Comparison of ENCODE assay signal across 23 cellular contexts in genomic region chr2:74024216-74024615, GRCh38. TPM values are rescaled to one million over a fixed set of nuclear protein-coding genes. Genes with fewer than 3 reads are reported as not detected.
DNase-seq lines count a peak whose midpoint lies in the region; FAIRE-seq and TF ChIP-seq lines count a peak whose summit lies in the region.
"Had no signal": no experiment of that assay in that cellular context is flagged by ENCODE, and none has a peak within 500 bp of the region (broad histone marks: within the 10 kb centered on the region; RNA-seq: fewer than 3 reads in every experiment).

No MANE protein-coding gene starts in this region.

- no peaks in the 10 kb centered on the region for H3K9me3 Mint-ChIP-seq in activated naive CD4-positive, alpha-beta T cell treated with anti-CD3 and anti-CD28 coated beads for 36 hours
- no peaks in the 10 kb centered on the region for H3K9me3 Mint-ChIP-seq in osteocyte (ENCODE audit: unreplicated experiment)
- H3K9me3 Mint-ChIP-seq: activated T-helper 17 cell treated with anti-CD3 and anti-CD28 coated beads, Interleukin-2, amount 50 U/mL, for 72 hours; stimulated activated memory B cell treated with anti-CD40 and anti-IgM and Interleukin-4, amounts not matched to agents 10 μg/mL and 1 μg/mL and 100 μg/mL, for 72 hours; T-cell had no signal

- H3K9ac ChIP-seq in HUES64 (ENCODE audit: low read depth, low read length): no peak overlapping the region
- H3K9ac ChIP-seq in H1 (replicated peaks in 1 of 4; ENCODE audit: extremely low read depth in 1 of 4, low read depth in 3 of 4, low read length in 3 of 4): peak overlapping the region in 1 of 4 experiments; percentile 19; a peak in 2 of 7 replicates

- no peak overlapping the region for H2AFZ ChIP-seq in H1 (ENCODE audit: low read length)

- no peak for FAIRE-seq in H1 (lab: Jason Lieb, UNC)

- TF ChIP-seq EP300 in H1 (IDR thresholded peaks at IDR 0.05; ENCODE audit: borderline replicate concordance in 1 of 2, low read depth in 2 of 2, low read length in 2 of 2): no peak

- H3K4me1 ChIP-seq in HUES64 (ENCODE audit: insufficient read depth, low read length) (peaks cover 27% of the 10 kb centered on the region), H1 (replicated peaks in 1 of 4; ENCODE audit: control insufficient read depth in 3 of 4, insufficient read depth in 4 of 4, low read length in 3 of 4) (peaks cover 7 to 21% (median 13%) of the 10 kb centered on the region in 4 experiments)

- H2BK12ac ChIP-seq in H1 (ENCODE audit: low read depth, low read length): no peak overlapping the region

- peaks cover 73% of the 10 kb centered on the region for H3K4me1 Mint-ChIP-seq in activated naive CD4-positive, alpha-beta T cell treated with anti-CD3 and anti-CD28 coated beads for 36 hours (ENCODE audit: low read depth)
- peaks cover 26% of the 10 kb centered on the region for H3K4me1 Mint-ChIP-seq in osteocyte (ENCODE audit: unreplicated experiment)

- H3K79me1 ChIP-seq in H1 (ENCODE audit: low read depth, low read length): peaks cover 17% of the 10 kb centered on the region

- TF ChIP-seq POLR2A in H1 (IDR thresholded peaks at IDR 0.05; ENCODE audit: control extremely low read depth in 1 of 2, low read depth in 2 of 2, low read length in 2 of 2): no peak

- TF ChIP-seq RAD21 in H1 (IDR thresholded peaks at IDR 0.05 in 1 of 2, conservative IDR thresholded peaks at IDR 0.05 in 1 of 2; ENCODE audit: low read depth in 2 of 2, low read length in 2 of 2): no peak

- H3K27me3 Mint-ChIP-seq in activated naive CD4-positive, alpha-beta T cell treated with anti-CD3 and anti-CD28 coated beads for 36 hours (ENCODE audit: low read depth): no peaks in the 10 kb centered on the region
- no peaks in the 10 kb centered on the region for H3K27me3 Mint-ChIP-seq in osteocyte (ENCODE audit: unreplicated experiment)
- H3K27me3 Mint-ChIP-seq: activated T-helper 17 cell treated with anti-CD3 and anti-CD28 coated beads, Interleukin-2, amount 50 U/mL, for 72 hours; stimulated activated memory B cell treated with anti-CD40 and anti-IgM and Interleukin-4, amounts not matched to agents 10 μg/mL and 1 μg/mL and 100 μg/mL, for 72 hours; T-cell had no signal

- CTCF ChIA-PET in activated naive CD4-positive, alpha-beta T cell treated with anti-CD3 and anti-CD28 coated beads for 36 hours (lab: Charles Lee): no interaction called here
- CTCF ChIA-PET in H1 (lab: Charles Lee; ENCODE audit: partially characterized antibody): no interaction called here

- no peak overlapping the region for H4K5ac ChIP-seq in H1 (ENCODE audit: insufficient read length, low read depth, low read length)

- no peaks in the 10 kb centered on the region for H3K36me3 ChIP-seq in HUES64 (ENCODE audit: insufficient read depth, low read length)
- H3K36me3 ChIP-seq in H1 (ENCODE audit: control insufficient read depth in 2 of 4, insufficient read depth in 4 of 4, low read length in 3 of 4): no peaks in the 10 kb centered on the region
- H3K36me3 ChIP-seq: thoracic aorta had no signal

- H3K9me3 ChIP-seq in HUES64 (ENCODE audit: insufficient read depth, low read depth, low read length) (peaks cover 10% of the 10 kb centered on the region), H1 (ENCODE audit: insufficient read depth in 2 of 2, low read depth in 1 of 2, low read length in 1 of 2) (peaks cover 0 to 7% of the 10 kb centered on the region in 2 experiments; a peak in 1 of 4 replicates)
- H3K9me3 ChIP-seq: body of pancreas, thoracic aorta had no signal

- no peak overlapping the region for H3K4me3 Mint-ChIP-seq in activated naive CD4-positive, alpha-beta T cell treated with anti-CD3 and anti-CD28 coated beads for 36 hours
- H3K4me3 Mint-ChIP-seq in osteocyte (ENCODE audit: unreplicated experiment): no peak overlapping the region
- H3K4me3 Mint-ChIP-seq: activated T-helper 17 cell treated with anti-CD3 and anti-CD28 coated beads, Interleukin-2, amount 50 U/mL, for 72 hours; stimulated activated memory B cell treated with anti-CD40 and anti-IgM and Interleukin-4, amounts not matched to agents 10 μg/mL and 1 μg/mL and 100 μg/mL, for 72 hours had no signal

- 68% methylated on average over 4 of the region's 4 CpGs for WGBS in HUES64
- 70% methylated on average over 3 of the region's 4 CpGs; no CpG with 5 or more reads in 1 of the 2 experiments for WGBS in H1 (ENCODE audit: extremely low coverage in 1 of 2, insufficient coverage in 1 of 2, insufficient read length in 1 of 2, insufficient replicate concordance in 2 of 2, low coverage in 1 of 2, low lambda C conversion rate in 2 of 2, missing lambda C conversion rate in 1 of 2), 2 experiments

- POLR2A ChIA-PET in H1 (lab: Charles Lee; ENCODE audit: partially characterized antibody): no interaction called here

- peaks cover 13% of the 10 kb centered on the region for H3K36me3 Mint-ChIP-seq in activated naive CD4-positive, alpha-beta T cell treated with anti-CD3 and anti-CD28 coated beads for 36 hours (ENCODE audit: low read depth)
- peaks cover 4% of the 10 kb centered on the region for H3K36me3 Mint-ChIP-seq in osteocyte (ENCODE audit: unreplicated experiment)
- H3K36me3 Mint-ChIP-seq: stimulated activated memory B cell treated with anti-CD40 and anti-IgM and Interleukin-4, amounts not matched to agents 10 μg/mL and 1 μg/mL and 100 μg/mL, for 72 hours; T-cell had no signal

- no peaks in the 10 kb centered on the region for H3K27me3 ChIP-seq in HUES64 (ENCODE audit: insufficient read depth, low read length)
- H3K27me3 ChIP-seq in H1 (replicated peaks in 1 of 4; ENCODE audit: control insufficient read depth in 3 of 4, extremely low read depth in 1 of 4, insufficient read depth in 3 of 4, low read length in 3 of 4): no peaks in the 10 kb centered on the region
- H3K27me3 ChIP-seq: body of pancreas had no signal

- peak overlapping the region; percentile 88 for H2BK120ac ChIP-seq in H1 (replicated peaks; ENCODE audit: low read depth, low read length)

- H4K8ac ChIP-seq in H1 (ENCODE audit: extremely low read depth, insufficient read depth, low read length): peak overlapping the region; percentile 62; the same call in 1 of the 2 replicates

- H3K23me2 ChIP-seq in H1 (ENCODE audit: low read depth, low read length): no peaks in the 10 kb centered on the region; the same call in 1 of the 2 replicates

- H2BK15ac ChIP-seq in H1 (ENCODE audit: low read length): peak overlapping the region; percentile 77

- H2AK5ac ChIP-seq in H1 (ENCODE audit: low read depth, low read length): 0 out of 2 replicates have a peak overlapping the region, but pooled peaks have one; percentile 70

- H3K27ac ChIP-seq in HUES64 (ENCODE audit: low read depth, low read length): peak overlapping the region; percentile 35; the same call in 1 of the 2 replicates
- H3K27ac ChIP-seq in H1 (ENCODE audit: low read depth, low read length): no peak overlapping the region
- H3K27ac ChIP-seq: body of pancreas, thoracic aorta had no signal

- peak overlapping the region; percentile 40; the same call in 1 of the 2 replicates for H3K18ac ChIP-seq in H1 (ENCODE audit: extremely low read depth, low read length)

- DNase-seq in activated naive CD4-positive, alpha-beta T cell treated with anti-CD3 and anti-CD28 coated beads for 36 hours: no peak
- DNase-seq in activated naive CD4-positive, alpha-beta T cell (lab: John Stamatoyannopoulos, UW): no peak
- DNase-seq in H1 (ENCODE audit: low read depth in 1 of 2, low spot score in 2 of 2) (no peak), osteocyte (ENCODE audit: extremely low spot score, unreplicated experiment) (peak; percentile 62), NCI-H1694 (lab: John Stamatoyannopoulos, UW) (no peak), pons (ENCODE audit: low spot score) (no peak), AG08395 (ENCODE audit: low spot score) (no peak)
- DNase-seq: activated CD4-positive, alpha-beta T cell treated with anti-CD3 and anti-CD28 coated beads for 4 hours; body of pancreas; C1 segment of cervical spinal cord; cerebellar nuclear complex; EL; KBM-7; NCI-H1436; NCI-H2171; NCI-H524; NK-92 treated with Interleukin-12 subunit alpha and Interleukin-12 subunit beta, amount 100 ng/mL, for 24 hours; stimulated activated CD4-positive, alpha-beta T cell treated with anti-CD3 and anti-CD28 coated beads, Interleukin-2, amount 100 ng/mL, for 48 hours; T-cell had no signal

- no peak overlapping the region for H3K23ac ChIP-seq in H1 (ENCODE audit: insufficient read length)

- peak overlapping the region; percentile 19 for H3K4ac ChIP-seq in H1 (replicated peaks; ENCODE audit: insufficient read length, low read depth, low read length)

- H2BK5ac ChIP-seq in H1 (ENCODE audit: low read depth, low read length): peak overlapping the region; percentile 76; the same call in 1 of the 2 replicates

- no peak overlapping the region for H3K56ac ChIP-seq in H1 (replicated peaks; ENCODE audit: insufficient read length, low read depth, low read length)

- H4K20me1 ChIP-seq in H1 (replicated peaks in 1 of 2; ENCODE audit: control insufficient read depth in 1 of 2, insufficient read depth in 2 of 2, low read length in 2 of 2): peaks cover 4 to 8% of the 10 kb centered on the region in 2 experiments

- peaks cover 0 to 74% of the 10 kb centered on the region in 2 experiments; a peak in 2 of 4 replicates for H3K79me2 ChIP-seq in H1 (ENCODE audit: control insufficient read depth in 1 of 2, insufficient read depth in 2 of 2, low read length in 2 of 2)

- H4K91ac ChIP-seq in H1 (replicated peaks; ENCODE audit: insufficient read length, low read length): peak overlapping the region; percentile 55

- no peak overlapping the region for H3K4me2 ChIP-seq in H1 (ENCODE audit: insufficient read depth in 1 of 2, low read depth in 2 of 2, low read length in 2 of 2)

- H3K4me3 ChIP-seq in HUES64 (ENCODE audit: low read length) (no peak overlapping the region), H1 (ENCODE audit: extremely low read depth in 1 of 4, insufficient read depth in 2 of 4, low read depth in 3 of 4, low read length in 4 of 4) (no peak overlapping the region)
- H3K4me3 ChIP-seq: body of pancreas, thoracic aorta had no signal

- TF ChIP-seq CTCF in H1 (IDR thresholded peaks at IDR 0.05; ENCODE audit: control extremely low read depth in 1 of 3, insufficient read depth in 1 of 3, low read depth in 1 of 3, low read length in 3 of 3) (no peak), osteocyte (IDR thresholded peaks at IDR 0.05) (no peak)

- intact Hi-C loops in activated naive CD4-positive, alpha-beta T cell treated with anti-CD3 and anti-CD28 coated beads for 36 hours (cut with micrococcal nuclease): no loop called here

- peak overlapping the region; percentile 83; the same call in 1 of the 2 replicates for H2BK20ac ChIP-seq in H1 (ENCODE audit: low read length)

- no peak overlapping the region for H3K14ac ChIP-seq in H1 (ENCODE audit: insufficient read length)

- peak overlapping the region; percentile 25 for H3K27ac Mint-ChIP-seq in activated naive CD4-positive, alpha-beta T cell treated with anti-CD3 and anti-CD28 coated beads for 36 hours
- H3K27ac Mint-ChIP-seq in osteocyte (ENCODE audit: unreplicated experiment): no peak overlapping the region
- H3K27ac Mint-ChIP-seq: activated T-helper 17 cell treated with anti-CD3 and anti-CD28 coated beads, Interleukin-2, amount 50 U/mL, for 72 hours; stimulated activated memory B cell treated with anti-CD40 and anti-IgM and Interleukin-4, amounts not matched to agents 10 μg/mL and 1 μg/mL and 100 μg/mL, for 72 hours had no signal

RNA-seq across cellular contexts. Expression of gene TET3, which starts 39.5 kb away (rescaled TPM):
- total RNA-seq in activated naive CD4-positive, alpha-beta T cell treated with anti-CD3 and anti-CD28 coated beads for 36 hours: 10 to 100 TPM; 14.4 to 15.2 TPM
- 7.1 TPM for polyA plus RNA-seq in HUES64 (2013, experiment 1 of 2)
- 7.7 TPM for polyA plus RNA-seq in HUES64 (2013, experiment 2 of 2)
- total RNA-seq in H1 (2021; fragmentation: NEBNext Ultra II Directional; extraction: Animal tissue kit (Norgen Biotek cat#: 25700)): 20.2 and 21.1 TPM in 2 replicates
- polyA plus RNA-seq in H1 (2011; rRNA removed): 4.5 and 5.5 TPM in 2 replicates
- polyA plus RNA-seq in H1 (2011; cell fraction: cytosol; rRNA removed): 4.9 TPM
- 10.6 TPM for polyA plus RNA-seq in H1 (2011; cell fraction: nucleus; rRNA removed)
- 6.4 to 8.3 TPM (median 8.0 TPM) in 4 replicates for polyA plus RNA-seq in H1 (2012, experiment 1 of 2)
- polyA plus RNA-seq in H1 (2012, experiment 2 of 2): 2.0 TPM
- 5.6 TPM for polyA plus RNA-seq in H1 (2013, experiment 1 of 2)
- 5.7 TPM for polyA plus RNA-seq in H1 (2013, experiment 2 of 2)
- 9.2 and 10.5 TPM in 2 replicates for polyA minus RNA-seq in H1 (2011; rRNA and poly(A)+ RNA removed)
- 13.8 TPM for polyA minus RNA-seq in H1 (2011; cell fraction: cytosol; rRNA and poly(A)+ RNA removed)
- 15.6 TPM for polyA minus RNA-seq in H1 (2011; cell fraction: nucleus; rRNA and poly(A)+ RNA removed)
- 26.5 and 27.5 TPM in 2 replicates for total RNA-seq in osteocyte
